Comparison of ENCODE assay signal across 8 cellular contexts in genomic region chr11:8813658-8814057, GRCh38.
DNase-seq lines count a peak whose midpoint lies in the region; ATAC-seq and TF ChIP-seq lines count a peak whose summit lies in the region.

No MANE protein-coding gene starts in this region.

- DNase-seq in C1 segment of cervical spinal cord (lab: John Stamatoyannopoulos, UW) (peak in 9 of 14 donors; percentile 27 to 55 (median 41)), Panc1 (ENCODE audit: low read depth, low spot score) (peak; percentile 79), cardiac muscle cell (ENCODE audit: low read depth in 1 of 2, low spot score in 1 of 2) (peak; percentile 88 to 94), pons (ENCODE audit: low spot score) (peak; percentile 80), GF-D8 (lab: John Stamatoyannopoulos, UW) (no peak)
- DNase-seq in activated naive CD4-positive, alpha-beta T cell treated with anti-CD3 and anti-CD28 coated beads, Interleukin-2, amount 50 U/mL, for 16 hours = peak; percentile 40

- H3K4me3 ChIP-seq in Panc1 (ENCODE audit: low read depth in 2 of 2, low read length in 2 of 2) (no peak overlapping the region), cardiac muscle cell (no peak overlapping the region)

- H3K27ac ChIP-seq in Panc1 (ENCODE audit: low read length) (peak overlapping the region; percentile 52), cardiac muscle cell (peak overlapping the region; percentile 81)

- in situ Hi-C loops in Panc1 (cut with HindIII; ENCODE audit: low pct_unique_long_range_greater_than_20kb, low sequenced_read_pairs) = no loop called here

- peak; percentile 83 for TF ChIP-seq RAD21 in Ishikawa (IDR thresholded peaks at IDR 0.05; ENCODE audit: low read depth)

- H3K36me3 ChIP-seq in Panc1 (ENCODE audit: control insufficient read depth, insufficient read depth, low read length) = no peaks in the 10 kb centered on the region
- H3K36me3 ChIP-seq in cardiac muscle cell = no peaks in the 10 kb centered on the region

- no peak for TF ChIP-seq EP300 in Ishikawa (IDR thresholded peaks at IDR 0.05; ENCODE audit: borderline replicate concordance)

- peaks cover 63% of the 10 kb centered on the region for H3K4me1 ChIP-seq in Panc1 (ENCODE audit: control insufficient read depth, insufficient read depth, low read length)
- H3K4me1 ChIP-seq in cardiac muscle cell (ENCODE audit: low read depth) = peaks cover 34% of the 10 kb centered on the region

- BruUV-seq in Panc1 (replicated peaks; lab: Mats Ljungman, UMichigan) = no TSS peak

- H3K27me3 ChIP-seq in Panc1 (ENCODE audit: control insufficient read depth, insufficient read depth, low read length) = no peaks in the 10 kb centered on the region
- H3K27me3 ChIP-seq in cardiac muscle cell = no peaks in the 10 kb centered on the region

- intact Hi-C loops in Panc1 (cut with micrococcal nuclease; ENCODE audit: unreplicated experiment) = loop anchor here (5.0 kb wide), 1 partner anchor 126 kb away; no protein-coding TSS in a partner anchor

- CTCF ChIA-PET in Panc1 (lab: Charles Lee) = interaction anchor here (0.5 to 1.3 kb wide), 6 partner anchors 57 to 214 kb away, joined by 3 to 7 read pairs (median 4); no protein-coding TSS in a partner anchor

- H3K9me3 ChIP-seq in Panc1 (ENCODE audit: control insufficient read depth, insufficient read depth, low read depth, low read length) (no peaks in the 10 kb centered on the region), cardiac muscle cell (ENCODE audit: low read depth) (no peaks in the 10 kb centered on the region)

- peak; percentile 82 for ATAC-seq in GM19455 (IDR thresholded peaks at IDR 0.05; ENCODE audit: unreplicated experiment)
- peak; percentile 68 for ATAC-seq in Panc1

- peak; percentile 100 for TF ChIP-seq CTCF in Panc1 (IDR thresholded peaks at IDR 0.05)
- peak; percentile 99 for TF ChIP-seq CTCF in cardiac muscle cell (IDR thresholded peaks at IDR 0.05; ENCODE audit: low read depth, low read length)

- POLR2A ChIA-PET in Panc1 (lab: Charles Lee) = interaction anchor here (0.6 kb wide), 3 partner anchors 123 to 500 kb away, joined by 3 to 6 read pairs (median 3); no protein-coding TSS in a partner anchor

TF ChIP-seq in Ishikawa, 13 proteins besides CTCF, POLR2A, EP300 and RAD21:
- no peak for TF ChIP-seq USF1 (IDR thresholded peaks at IDR 0.05)
- 0 out of 2 replicates have a peak, but pooled peaks have one; percentile 35 for TF ChIP-seq TEAD4 (IDR thresholded peaks at IDR 0.05)
- TF ChIP-seq TAF1 (IDR thresholded peaks at IDR 0.05; ENCODE audit: low read depth) = no peak
